8 cellular contexts compared by ENCODE assay signal in the genomic region with DNA sequence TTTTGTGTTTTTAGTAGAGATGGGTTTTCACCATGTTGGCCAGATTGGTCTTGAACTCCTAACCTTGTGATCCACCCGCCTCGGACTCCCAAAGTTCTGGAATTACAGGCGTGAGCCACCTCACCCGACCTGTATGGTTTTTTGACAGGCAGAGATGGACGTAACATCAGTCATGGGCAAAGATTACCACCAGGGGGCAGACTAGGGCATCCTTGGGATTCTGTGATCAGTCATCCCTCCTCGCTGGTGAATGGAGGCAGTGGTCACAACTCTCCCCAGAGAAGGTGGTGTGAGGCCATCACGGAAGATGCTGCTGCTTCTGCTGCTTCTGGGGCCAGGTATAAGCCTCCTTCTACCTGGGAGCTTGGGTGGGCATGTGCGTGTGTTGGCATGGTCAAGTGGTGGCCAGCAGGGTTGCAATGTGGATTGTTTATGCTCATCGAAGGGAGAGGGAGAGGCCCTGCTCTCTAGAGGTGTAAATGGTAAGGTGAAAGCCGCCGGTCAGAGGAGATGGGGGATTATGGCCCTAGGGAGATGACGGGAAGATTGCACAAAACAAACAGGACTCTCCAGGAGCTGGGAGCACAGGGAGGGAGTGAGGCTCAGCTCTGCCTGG.
DNase-seq lines count a peak whose midpoint lies in the region; ATAC-seq and TF ChIP-seq lines count a peak whose summit lies in the region.

No MANE protein-coding gene starts in this region.

- H3K27ac Mint-ChIP-seq in glutamatergic neuron (ENCODE audit: unreplicated experiment), result no peak overlapping the region

- peaks cover 2% of the 10 kb centered on the region for H3K27me3 Mint-ChIP-seq in glutamatergic neuron (ENCODE audit: unreplicated experiment)

- WGBS in smooth muscle cell (ENCODE audit: low lambda C conversion rate), result 48% methylated on average over 12 of the region's 12 CpGs

- H3K27me3 ChIP-seq in A673 (replicated peaks; ENCODE audit: insufficient read depth, low read depth, low read length, poor library complexity) (peaks cover 44% of the 10 kb centered on the region), PC-9 (ENCODE audit: insufficient read depth, low read depth) (no peaks in the 10 kb centered on the region), smooth muscle cell (ENCODE audit: low read depth) (no peaks in the 10 kb centered on the region)

- ATAC-seq in HG02938 (IDR thresholded peaks at IDR 0.05; ENCODE audit: unreplicated experiment), result peak; percentile 67

- H3K27ac ChIP-seq in A673 (ENCODE audit: low read depth, low read length, poor library complexity, severe bottlenecking) (no peak overlapping the region), PC-9 (no peak overlapping the region), smooth muscle cell (ENCODE audit: low read depth) (no peak overlapping the region)

- no peak overlapping the region for H3K4me3 Mint-ChIP-seq in glutamatergic neuron (ENCODE audit: unreplicated experiment)

- H3K36me3 Mint-ChIP-seq in glutamatergic neuron (ENCODE audit: unreplicated experiment), result no peaks in the 10 kb centered on the region

- no peaks in the 10 kb centered on the region for H3K4me1 ChIP-seq in A673 (ENCODE audit: insufficient read depth, low read length, poor library complexity, severe bottlenecking)
- H3K4me1 ChIP-seq in PC-9 (replicated peaks; ENCODE audit: insufficient read depth), result no peaks in the 10 kb centered on the region
- H3K4me1 ChIP-seq in smooth muscle cell (ENCODE audit: low read depth), result no peaks in the 10 kb centered on the region

- H3K4me3 ChIP-seq in A673 (ENCODE audit: low read depth, low read length, poor library complexity, severe bottlenecking) (no peak overlapping the region), PC-9 (no peak overlapping the region), smooth muscle cell (no peak overlapping the region)

- H4K20me1 ChIP-seq in PC-9 (ENCODE audit: insufficient read depth) (no peaks in the 10 kb centered on the region), smooth muscle cell (ENCODE audit: low read depth) (no peaks in the 10 kb centered on the region)

- H3K4me2 ChIP-seq in PC-9 (no peak overlapping the region), smooth muscle cell (no peak overlapping the region)

- no peaks in the 10 kb centered on the region for H3K4me1 Mint-ChIP-seq in glutamatergic neuron (ENCODE audit: low read depth, unreplicated experiment)

- DNase-seq in A673 (ENCODE audit: low spot score) (peak; percentile 71), GM13976 (ENCODE audit: low spot score) (peak; percentile 47), PC-9 (no peak), activated T-helper 1 cell treated with Interleukin-2 at 50 U/mL for 16 hours (ENCODE audit: low read depth) (peak; percentile 41), glutamatergic neuron (peak; percentile 83), smooth muscle cell (lab: John Stamatoyannopoulos, UW; ENCODE audit: unreplicated experiment) (no peak), amniotic stem cell (lab: John Stamatoyannopoulos, UW) (no peak)

- in situ Hi-C loops in GM13976 (cut with MboI; ENCODE audit: low sequenced_read_pairs, unreplicated experiment), result loop anchor here (25.0 kb wide), 3 partner anchors 186 to 586 kb away; a partner anchor contains a TSS

- H3K9me2 ChIP-seq in PC-9 (ENCODE audit: insufficient read depth), result no peaks in the 10 kb centered on the region

- CTCF ChIA-PET in A673 (lab: Charles Lee), result interaction anchor here (0.9 kb wide), 1 partner anchor 157 kb away, joined by 3 read pairs; no protein-coding TSS in a partner anchor
- CTCF ChIA-PET in PC-9 (lab: Charles Lee), result no interaction called here

- no peaks in the 10 kb centered on the region for H3K9me3 Mint-ChIP-seq in glutamatergic neuron (ENCODE audit: unreplicated experiment)

- H3K36me3 ChIP-seq in A673 (ENCODE audit: insufficient read depth, low read length, poor library complexity, severe bottlenecking) (no peaks in the 10 kb centered on the region), PC-9 (ENCODE audit: low read depth) (no peaks in the 10 kb centered on the region), smooth muscle cell (ENCODE audit: low read depth) (no peaks in the 10 kb centered on the region)

- POLR2A ChIA-PET in A673 (lab: Charles Lee; ENCODE audit: low non-redundant PET) (no interaction called here), PC-9 (lab: Charles Lee; ENCODE audit: unreplicated experiment) (no interaction called here)

- no TSS peak for BruUV-seq in A673 (replicated peaks; lab: Mats Ljungman, UMichigan)
- no TSS peak for BruUV-seq in PC-9 (replicated peaks; lab: Mats Ljungman, UMichigan)

- H3F3A ChIP-seq in PC-9 (ENCODE audit: insufficient read depth, low read depth) (no peaks in the 10 kb centered on the region), smooth muscle cell (ENCODE audit: low read depth) (no peaks in the 10 kb centered on the region)

- H3K79me2 ChIP-seq in PC-9 (ENCODE audit: low read depth) (no peaks in the 10 kb centered on the region), smooth muscle cell (ENCODE audit: low read depth) (no peaks in the 10 kb centered on the region)

- TF ChIP-seq CTCF in A673 (conservative IDR thresholded peaks at IDR 0.05; ENCODE audit: low read depth, low read length) (peak; percentile 74), GM13976 (IDR thresholded peaks at IDR 0.05; ENCODE audit: borderline replicate concordance, control extremely low read depth, extremely low read depth, insufficient read depth, missing control alignments) (peak; percentile 71), PC-9 (conservative IDR thresholded peaks at IDR 0.05) (peak; percentile 62), glutamatergic neuron (IDR thresholded peaks at IDR 0.05; ENCODE audit: partially characterized antibody, unreplicated experiment) (peak; percentile 82), smooth muscle cell (IDR thresholded peaks at IDR 0.05; ENCODE audit: borderline replicate concordance, insufficient read depth, poor library complexity, severe bottlenecking) (peak; percentile 55)

- intact Hi-C loops in A673 (cut with micrococcal nuclease; ENCODE audit: unreplicated experiment), result no loop called here
- intact Hi-C loops in PC-9 (cut with micrococcal nuclease; ENCODE audit: unreplicated experiment), result no loop called here

- H3K9me3 ChIP-seq in A673 (ENCODE audit: low read depth, low read length, poor library complexity, severe bottlenecking) (no peaks in the 10 kb centered on the region), PC-9 (ENCODE audit: insufficient read depth, low read depth) (no peaks in the 10 kb centered on the region), smooth muscle cell (replicated peaks; ENCODE audit: low read depth) (no peaks in the 10 kb centered on the region)

- H3K9ac ChIP-seq in smooth muscle cell (ENCODE audit: low read depth), result no peak overlapping the region

- H2AFZ ChIP-seq in PC-9 (no peak overlapping the region), smooth muscle cell (ENCODE audit: low read depth) (no peak overlapping the region)

Comparison
In these comparisons a context has a peak if more than half of its experiments do, and no peak if none do; other contexts are left out.
1. DNase-seq: peak in A673 (single experiment), GM13976 (single experiment), activated T-helper 1 cell treated with Interleukin-2 at 50 U/mL for 16 hours (single experiment) and glutamatergic neuron (single experiment); none in PC-9 (0 of 2), smooth muscle cell (single experiment) and amniotic stem cell (single experiment).
2. Peak in every context shown above with its lines, with median percentiles within 50 percentile points of each other: CTCF ChIP-seq.